Comparison of ENCODE assay signal across 1 cellular context in the genomic region with DNA sequence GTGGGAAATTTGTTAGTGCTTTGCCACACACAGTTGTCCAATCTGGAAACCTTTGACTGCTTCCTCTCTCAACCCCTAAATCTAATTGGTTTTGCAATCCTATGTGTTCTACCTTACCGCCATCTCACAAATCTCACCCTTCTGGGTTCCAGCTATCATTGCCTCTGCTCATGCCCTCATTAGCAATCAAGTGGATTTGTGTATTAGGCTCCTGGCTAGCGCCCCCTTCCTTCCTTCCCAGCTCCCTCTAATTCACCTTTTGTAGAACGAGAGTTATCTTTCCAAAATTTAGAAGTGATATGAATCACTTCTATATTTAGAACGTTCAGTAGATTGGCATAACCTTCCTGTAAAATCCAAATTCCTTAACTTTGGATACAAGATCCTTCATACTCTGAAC.
TF ChIP-seq lines count a peak whose summit lies in the region.

No MANE protein-coding gene starts in this region.

TF ChIP-seq in GM23338, 12 proteins besides CTCF, POLR2A, EP300 and RAD21 (continued from another document):
- TF ChIP-seq, protein P1, sequence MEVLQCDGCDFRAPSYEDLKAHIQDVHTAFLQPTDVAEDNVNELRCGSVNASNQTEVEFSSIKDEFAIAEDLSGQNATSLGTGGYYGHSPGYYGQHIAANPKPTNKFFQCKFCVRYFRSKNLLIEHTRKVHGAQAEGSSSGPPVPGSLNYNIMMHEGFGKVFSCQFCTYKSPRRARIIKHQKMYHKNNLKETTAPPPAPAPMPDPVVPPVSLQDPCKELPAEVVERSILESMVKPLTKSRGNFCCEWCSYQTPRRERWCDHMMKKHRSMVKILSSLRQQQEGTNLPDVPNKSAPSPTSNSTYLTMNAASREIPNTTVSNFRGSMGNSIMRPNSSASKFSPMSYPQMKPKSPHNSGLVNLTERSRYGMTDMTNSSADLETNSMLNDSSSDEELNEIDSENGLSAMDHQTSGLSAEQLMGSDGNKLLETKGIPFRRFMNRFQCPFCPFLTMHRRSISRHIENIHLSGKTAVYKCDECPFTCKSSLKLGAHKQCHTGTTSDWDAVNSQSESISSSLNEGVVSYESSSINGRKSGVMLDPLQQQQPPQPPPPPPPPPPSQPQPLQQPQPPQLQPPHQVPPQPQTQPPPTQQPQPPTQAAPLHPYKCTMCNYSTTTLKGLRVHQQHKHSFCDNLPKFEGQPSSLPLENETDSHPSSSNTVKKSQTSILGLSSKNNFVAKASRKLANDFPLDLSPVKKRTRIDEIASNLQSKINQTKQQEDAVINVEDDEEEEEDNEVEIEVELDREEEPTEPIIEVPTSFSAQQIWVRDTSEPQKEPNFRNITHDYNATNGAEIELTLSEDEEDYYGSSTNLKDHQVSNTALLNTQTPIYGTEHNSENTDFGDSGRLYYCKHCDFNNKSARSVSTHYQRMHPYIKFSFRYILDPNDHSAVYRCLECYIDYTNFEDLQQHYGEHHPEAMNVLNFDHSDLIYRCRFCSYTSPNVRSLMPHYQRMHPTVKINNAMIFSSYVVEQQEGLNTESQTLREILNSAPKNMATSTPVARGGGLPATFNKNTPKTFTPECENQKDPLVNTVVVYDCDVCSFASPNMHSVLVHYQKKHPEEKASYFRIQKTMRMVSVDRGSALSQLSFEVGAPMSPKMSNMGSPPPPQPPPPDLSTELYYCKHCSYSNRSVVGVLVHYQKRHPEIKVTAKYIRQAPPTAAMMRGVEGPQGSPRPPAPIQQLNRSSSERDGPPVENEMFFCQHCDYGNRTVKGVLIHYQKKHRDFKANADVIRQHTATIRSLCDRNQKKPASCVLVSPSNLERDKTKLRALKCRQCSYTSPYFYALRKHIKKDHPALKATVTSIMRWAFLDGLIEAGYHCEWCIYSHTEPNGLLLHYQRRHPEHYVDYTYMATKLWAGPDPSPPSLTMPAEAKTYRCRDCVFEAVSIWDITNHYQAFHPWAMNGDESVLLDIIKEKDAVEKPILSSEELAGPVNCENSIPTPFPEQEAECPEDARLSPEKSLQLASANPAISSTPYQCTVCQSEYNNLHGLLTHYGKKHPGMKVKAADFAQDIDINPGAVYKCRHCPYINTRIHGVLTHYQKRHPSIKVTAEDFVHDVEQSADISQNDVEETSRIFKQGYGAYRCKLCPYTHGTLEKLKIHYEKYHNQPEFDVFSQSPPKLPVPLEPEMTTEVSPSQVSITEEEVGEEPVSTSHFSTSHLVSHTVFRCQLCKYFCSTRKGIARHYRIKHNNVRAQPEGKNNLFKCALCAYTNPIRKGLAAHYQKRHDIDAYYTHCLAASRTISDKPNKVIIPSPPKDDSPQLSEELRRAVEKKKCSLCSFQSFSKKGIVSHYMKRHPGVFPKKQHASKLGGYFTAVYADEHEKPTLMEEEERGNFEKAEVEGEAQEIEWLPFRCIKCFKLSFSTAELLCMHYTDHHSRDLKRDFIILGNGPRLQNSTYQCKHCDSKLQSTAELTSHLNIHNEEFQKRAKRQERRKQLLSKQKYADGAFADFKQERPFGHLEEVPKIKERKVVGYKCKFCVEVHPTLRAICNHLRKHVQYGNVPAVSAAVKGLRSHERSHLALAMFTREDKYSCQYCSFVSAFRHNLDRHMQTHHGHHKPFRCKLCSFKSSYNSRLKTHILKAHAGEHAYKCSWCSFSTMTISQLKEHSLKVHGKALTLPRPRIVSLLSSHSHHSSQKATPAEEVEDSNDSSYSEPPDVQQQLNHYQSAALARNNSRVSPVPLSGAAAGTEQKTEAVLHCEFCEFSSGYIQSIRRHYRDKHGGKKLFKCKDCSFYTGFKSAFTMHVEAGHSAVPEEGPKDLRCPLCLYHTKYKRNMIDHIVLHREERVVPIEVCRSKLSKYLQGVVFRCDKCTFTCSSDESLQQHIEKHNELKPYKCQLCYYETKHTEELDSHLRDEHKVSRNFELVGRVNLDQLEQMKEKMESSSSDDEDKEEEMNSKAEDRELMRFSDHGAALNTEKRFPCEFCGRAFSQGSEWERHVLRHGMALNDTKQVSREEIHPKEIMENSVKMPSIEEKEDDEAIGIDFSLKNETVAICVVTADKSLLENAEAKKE (CRISPR knock-in tag; IDR thresholded peaks at IDR 0.05) = no peak
- TF ChIP-seq, protein P2, sequence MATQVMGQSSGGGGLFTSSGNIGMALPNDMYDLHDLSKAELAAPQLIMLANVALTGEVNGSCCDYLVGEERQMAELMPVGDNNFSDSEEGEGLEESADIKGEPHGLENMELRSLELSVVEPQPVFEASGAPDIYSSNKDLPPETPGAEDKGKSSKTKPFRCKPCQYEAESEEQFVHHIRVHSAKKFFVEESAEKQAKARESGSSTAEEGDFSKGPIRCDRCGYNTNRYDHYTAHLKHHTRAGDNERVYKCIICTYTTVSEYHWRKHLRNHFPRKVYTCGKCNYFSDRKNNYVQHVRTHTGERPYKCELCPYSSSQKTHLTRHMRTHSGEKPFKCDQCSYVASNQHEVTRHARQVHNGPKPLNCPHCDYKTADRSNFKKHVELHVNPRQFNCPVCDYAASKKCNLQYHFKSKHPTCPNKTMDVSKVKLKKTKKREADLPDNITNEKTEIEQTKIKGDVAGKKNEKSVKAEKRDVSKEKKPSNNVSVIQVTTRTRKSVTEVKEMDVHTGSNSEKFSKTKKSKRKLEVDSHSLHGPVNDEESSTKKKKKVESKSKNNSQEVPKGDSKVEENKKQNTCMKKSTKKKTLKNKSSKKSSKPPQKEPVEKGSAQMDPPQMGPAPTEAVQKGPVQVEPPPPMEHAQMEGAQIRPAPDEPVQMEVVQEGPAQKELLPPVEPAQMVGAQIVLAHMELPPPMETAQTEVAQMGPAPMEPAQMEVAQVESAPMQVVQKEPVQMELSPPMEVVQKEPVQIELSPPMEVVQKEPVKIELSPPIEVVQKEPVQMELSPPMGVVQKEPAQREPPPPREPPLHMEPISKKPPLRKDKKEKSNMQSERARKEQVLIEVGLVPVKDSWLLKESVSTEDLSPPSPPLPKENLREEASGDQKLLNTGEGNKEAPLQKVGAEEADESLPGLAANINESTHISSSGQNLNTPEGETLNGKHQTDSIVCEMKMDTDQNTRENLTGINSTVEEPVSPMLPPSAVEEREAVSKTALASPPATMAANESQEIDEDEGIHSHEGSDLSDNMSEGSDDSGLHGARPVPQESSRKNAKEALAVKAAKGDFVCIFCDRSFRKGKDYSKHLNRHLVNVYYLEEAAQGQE (IDR thresholded peaks at IDR 0.05; ENCODE audit: unreplicated experiment) = no peak
- TF ChIP-seq NANOG (IDR thresholded peaks at IDR 0.05; ENCODE audit: borderline replicate concordance) (no peak), STAT1 (IDR thresholded peaks at IDR 0.05; ENCODE audit: unreplicated experiment) (no peak), CREB1 (CRISPR knock-in tag; IDR thresholded peaks at IDR 0.05; ENCODE audit: low read depth) (no peak)
TF ChIP-seq in GM23338: peak in this region for 0.
